8 cellular contexts compared by ENCODE assay signal in the genomic region with DNA sequence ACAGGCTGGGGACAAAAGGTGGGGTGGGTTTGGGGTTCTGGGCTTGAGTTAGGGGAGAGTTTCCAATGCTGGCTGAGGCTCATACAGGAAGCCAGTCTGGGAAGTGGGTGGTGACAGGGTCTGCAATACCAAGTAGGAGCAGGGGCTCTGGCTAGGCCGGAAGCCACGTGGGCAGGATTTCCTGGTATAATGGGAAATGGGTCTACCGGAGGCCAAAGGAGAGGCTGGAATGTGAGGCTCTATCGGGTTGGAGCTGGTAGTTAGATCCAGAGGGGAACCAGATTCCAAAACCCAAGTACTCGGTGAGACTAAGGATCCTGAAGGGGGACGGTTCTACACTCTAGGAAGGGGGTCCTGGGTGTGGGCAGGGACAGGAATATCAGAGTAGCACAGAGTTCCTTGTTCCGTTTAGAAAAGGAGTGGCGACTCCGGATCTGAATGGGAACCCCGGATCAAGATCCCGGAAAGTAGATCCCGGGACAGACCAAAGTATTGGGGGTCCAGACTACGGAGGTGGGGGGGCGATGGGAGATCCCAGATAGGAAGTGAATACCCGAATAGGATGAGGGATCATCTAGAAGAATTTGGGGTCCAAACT. TPM values are rescaled to one million over a fixed set of nuclear protein-coding genes. Genes with fewer than 3 reads are reported as not detected.
A peak's percentile ranks its signal among the peaks of the same experiment; 100 is the strongest.
DNase-seq lines count a peak whose midpoint lies in the region; ATAC-seq, FAIRE-seq and TF ChIP-seq lines count a peak whose summit lies in the region.

No MANE protein-coding gene starts in this region.

- H3K4me3 ChIP-seq in AG10803 (ENCODE audit: low read length) (peak overlapping the region; percentile 99), HUES48 (ENCODE audit: low read depth, low read length) (peak overlapping the region; percentile 99), keratinocyte (ENCODE audit: control insufficient read depth in 2 of 3, extremely low read depth in 1 of 3, insufficient read depth in 2 of 3, low read depth in 1 of 3, low read length in 3 of 3) (peak overlapping the region; percentile 91 to 95 (median 93)), thoracic aorta (peak overlapping the region; percentile 94)

- peaks cover 57% of the 10 kb centered on the region for H3K79me2 ChIP-seq in keratinocyte (ENCODE audit: control insufficient read depth, insufficient read depth, low read length)

- H3K9me1 ChIP-seq in keratinocyte (ENCODE audit: control insufficient read depth, extremely low read depth, insufficient read depth, low read length): no peaks in the 10 kb centered on the region

- H3K27me3 ChIP-seq in HUES48 (ENCODE audit: control insufficient read depth, insufficient read depth, low read length): peaks cover 29% of the 10 kb centered on the region
- H3K27me3 ChIP-seq in keratinocyte (ENCODE audit: control insufficient read depth, extremely low read depth, insufficient read depth, low read length): peaks cover 21% of the 10 kb centered on the region
- peaks cover 10% of the 10 kb centered on the region for H3K27me3 ChIP-seq in thoracic aorta (replicated peaks; ENCODE audit: insufficient read depth)

- ATAC-seq in thoracic aorta (ENCODE audit: insufficient number of reproducible peaks, low FRiP score, low read depth) (no peak), HG03135 (IDR thresholded peaks at IDR 0.05; ENCODE audit: unreplicated experiment) (no peak), HG03342 (IDR thresholded peaks at IDR 0.05; ENCODE audit: unreplicated experiment) (no peak)

- dilution Hi-C loops in keratinocyte (cut with MboI; ENCODE audit: extremely low pct_ligation_motif_present, low sequenced_read_pairs): no loop called here

- peaks cover 17% of the 10 kb centered on the region for H3K36me3 ChIP-seq in HUES48 (ENCODE audit: control insufficient read depth, insufficient read depth, low read length)
- peaks cover 16 to 17% of the 10 kb centered on the region in 2 experiments for H3K36me3 ChIP-seq in keratinocyte (ENCODE audit: control insufficient read depth in 2 of 2, extremely low read depth in 1 of 2, insufficient read depth in 2 of 2, low read length in 2 of 2)
- no peaks in the 10 kb centered on the region for H3K36me3 ChIP-seq in thoracic aorta

- H3K4me1 ChIP-seq in HUES48 (ENCODE audit: control insufficient read depth, insufficient read depth, low read length) (no peaks in the 10 kb centered on the region), keratinocyte (ENCODE audit: control insufficient read depth, extremely low read depth, insufficient read depth, low read length) (peaks cover 25% of the 10 kb centered on the region), thoracic aorta (ENCODE audit: control insufficient read depth in 1 of 2, low read depth in 2 of 2) (peaks cover 24 to 40% of the 10 kb centered on the region in 2 donors)

- peak overlapping the region; percentile 92 for H3K4me2 ChIP-seq in keratinocyte (ENCODE audit: control insufficient read depth, extremely low read depth, insufficient read depth, low read depth, low read length)

- TF ChIP-seq CTCF in AG10803 (conservative IDR thresholded peaks at IDR 0.05; ENCODE audit: low read length) (no peak), keratinocyte (optimal IDR thresholded peaks at IDR 0.05 in 1 of 3, IDR thresholded peaks at IDR 0.05 in 1 of 3, conservative IDR thresholded peaks at IDR 0.05 in 1 of 3; ENCODE audit: extremely low read depth in 1 of 3, insufficient read depth in 2 of 3, low read length in 3 of 3) (no peak), thoracic aorta (IDR thresholded peaks at IDR 0.05) (no peak)

- FAIRE-seq in keratinocyte (lab: Jason Lieb, UNC): no peak

- H2AFZ ChIP-seq in keratinocyte (ENCODE audit: control insufficient read depth, low read length): peak overlapping the region; percentile 16

- H3K9ac ChIP-seq in HUES48 (ENCODE audit: low read depth, low read length) (peak overlapping the region; percentile 84), keratinocyte (ENCODE audit: control insufficient read depth, extremely low read depth, insufficient read depth, low read length) (peak overlapping the region; percentile 91)

- H3K27ac ChIP-seq in HUES48 (ENCODE audit: low read depth, low read length) (peak overlapping the region; percentile 74), keratinocyte (ENCODE audit: control insufficient read depth, insufficient read depth, low read length) (peak overlapping the region; percentile 78), thoracic aorta (peak overlapping the region in 1 of 2 donors; percentile 52)

- H3K9me3 ChIP-seq in HUES48 (ENCODE audit: control insufficient read depth, insufficient read depth, low read length): no peaks in the 10 kb centered on the region
- H3K9me3 ChIP-seq in keratinocyte (ENCODE audit: control insufficient read depth, low read depth, low read length): no peaks in the 10 kb centered on the region
- H3K9me3 ChIP-seq in thoracic aorta: no peaks in the 10 kb centered on the region

- DNase-seq in AG10803 (ENCODE audit: low read depth) (no peak), amniotic epithelial cell (ENCODE audit: low read depth) (peak; percentile 37), keratinocyte (ENCODE audit: low read depth, low spot score) (no peak), thoracic aorta (ENCODE audit: low spot score) (no peak), NCI-H146 treated with DMSO at 0.1 percent for 48 hours (lab: John Stamatoyannopoulos, UW; ENCODE audit: unreplicated experiment) (no peak)

- peaks cover 23% of the 10 kb centered on the region for H4K20me1 ChIP-seq in keratinocyte (ENCODE audit: control insufficient read depth, extremely low read depth, insufficient read depth, low read length)

RNA-seq across cellular contexts. Expression of a gene that starts 0.8 kb away (rescaled TPM):
- polyA plus RNA-seq in keratinocyte: 376 to 433 TPM (median 415 TPM) in 3 replicates
- 143 TPM for polyA plus RNA-seq in keratinocyte (2011; ENCODE audit: low read depth)
- polyA plus RNA-seq in keratinocyte (2011; cell fraction: cytosol; rRNA removed): 241 and 430 TPM in 2 replicates
- polyA plus RNA-seq in keratinocyte (2011; cell fraction: nucleus; rRNA removed): 881 and 1,043 TPM in 2 replicates
- polyA plus RNA-seq in keratinocyte (2012; ENCODE audit: low replicate concordance): 131 and 287 TPM in 2 replicates
- polyA minus RNA-seq in keratinocyte: 116 to 216 TPM (median 123 TPM) in 3 replicates
- 174 TPM for polyA minus RNA-seq in keratinocyte (2011; cell fraction: cytosol; rRNA and poly(A)+ RNA removed)
- 70.1 and 85.3 TPM in 2 replicates for polyA minus RNA-seq in keratinocyte (2011; cell fraction: nucleus; rRNA and poly(A)+ RNA removed)
- 100 to 1,000 TPM; 133 to 166 TPM for total RNA-seq in thoracic aorta

RNA-seq across cellular contexts. Expression of a gene that starts 17.8 kb away (rescaled TPM):
- 0.05 to 0.24 TPM (median 0.09 TPM) in 3 replicates for polyA plus RNA-seq in keratinocyte
- 0.34 TPM for polyA plus RNA-seq in keratinocyte (2011; ENCODE audit: low read depth)
- 0.16 and 0.40 TPM in 2 replicates for polyA plus RNA-seq in keratinocyte (2011; cell fraction: cytosol; rRNA removed)
- polyA plus RNA-seq in keratinocyte (2011; cell fraction: nucleus; rRNA removed): 0.34 and 0.37 TPM in 2 replicates
- 0.41 and 0.48 TPM in 2 replicates for polyA plus RNA-seq in keratinocyte (2012; ENCODE audit: low replicate concordance)
- 0.33 to 2.1 TPM (median 0.35 TPM) in 3 replicates for polyA minus RNA-seq in keratinocyte
- polyA minus RNA-seq in keratinocyte (2011; cell fraction: cytosol; rRNA and poly(A)+ RNA removed): 0.77 TPM
- polyA minus RNA-seq in keratinocyte (2011; cell fraction: nucleus; rRNA and poly(A)+ RNA removed): 0.42 and 0.62 TPM in 2 replicates
- 10 to 100 TPM; 24.9 to 25.5 TPM for total RNA-seq in thoracic aorta

RNA-seq across cellular contexts. Expression of a gene that starts 22.2 kb away (rescaled TPM):
- polyA plus RNA-seq in keratinocyte: 32.6 to 42.6 TPM (median 34.1 TPM) in 3 replicates
- polyA plus RNA-seq in keratinocyte (2011; ENCODE audit: low read depth): 29.6 TPM
- 15.7 and 26.3 TPM in 2 replicates for polyA plus RNA-seq in keratinocyte (2011; cell fraction: cytosol; rRNA removed)
- polyA plus RNA-seq in keratinocyte (2011; cell fraction: nucleus; rRNA removed): 135 and 180 TPM in 2 replicates
- polyA plus RNA-seq in keratinocyte (2012; ENCODE audit: low replicate concordance): 42.6 and 54.1 TPM in 2 replicates
- 31.3 to 133 TPM (median 42.7 TPM) in 3 replicates for polyA minus RNA-seq in keratinocyte
- polyA minus RNA-seq in keratinocyte (2011; cell fraction: cytosol; rRNA and poly(A)+ RNA removed): 36.4 TPM
- 30.4 and 43.6 TPM in 2 replicates for polyA minus RNA-seq in keratinocyte (2011; cell fraction: nucleus; rRNA and poly(A)+ RNA removed)
- 10 to 100 TPM; 79.3 to 96.7 TPM for total RNA-seq in thoracic aorta
